19 cellular contexts compared by ENCODE assay signal in genomic region chr2:168978461-168978861, GRCh38. TPM values are rescaled to one million over a fixed set of nuclear protein-coding genes. Genes with fewer than 3 reads are reported as not detected.
"Had no signal": no experiment of that assay in that cellular context is flagged by ENCODE, and none has a peak within 500 bp of the region (broad histone marks: within the 10 kb centered on the region; RNA-seq: fewer than 3 reads in every experiment).

No MANE protein-coding gene starts in this region.

- H3K27me3 ChIP-seq: colonic mucosa, gastrocnemius medialis, heart right ventricle, neural progenitor cell, tibial artery had no signal

- H3K4me3 Mint-ChIP-seq: activated CD4-positive, alpha-beta T cell treated with anti-CD3 and anti-CD28 coated beads for 36 hours; activated CD8-positive, alpha-beta T cell treated with anti-CD3 and anti-CD28 coated beads for 36 hours; neural progenitor cell; stimulated activated effector memory CD8-positive, alpha-beta T cell treated with anti-CD3 and anti-CD28 coated beads, Interleukin-12 subunit alpha, Interleukin-12 subunit beta, amount 100 ng/mL, for 72 hours had no signal

- H3K36me3 ChIP-seq: colonic mucosa, gastrocnemius medialis, heart right ventricle, neural progenitor cell, tibial artery, WERI-Rb-1 had no signal

- FAIRE-seq: islet of Langerhans had no signal

- ATAC-seq: activated CD4-positive, alpha-beta T cell treated with anti-CD3 and anti-CD28 coated beads for 36 hours; activated CD8-positive, alpha-beta T cell treated with anti-CD3 and anti-CD28 coated beads for 36 hours; gastrocnemius medialis; heart right ventricle; left ventricle myocardium superior; stimulated activated effector memory CD8-positive, alpha-beta T cell treated with anti-CD3 and anti-CD28 coated beads, Interleukin-12 subunit alpha, Interleukin-12 subunit beta, amount 100 ng/mL, for 72 hours had no signal

- H2AFZ ChIP-seq: parathyroid adenoma had no signal

- H3K27ac Mint-ChIP-seq: activated CD4-positive, alpha-beta T cell treated with anti-CD3 and anti-CD28 coated beads for 36 hours; activated CD8-positive, alpha-beta T cell treated with anti-CD3 and anti-CD28 coated beads for 36 hours; neural progenitor cell; stimulated activated effector memory CD8-positive, alpha-beta T cell treated with anti-CD3 and anti-CD28 coated beads, Interleukin-12 subunit alpha, Interleukin-12 subunit beta, amount 100 ng/mL, for 72 hours had no signal

- H3K4me1 Mint-ChIP-seq: neural progenitor cell had no signal

- H3K79me2 ChIP-seq: parathyroid adenoma had no signal

- H3K4me2 ChIP-seq: neural progenitor cell had no signal

- DNase-seq: activated CD4-positive, alpha-beta T cell treated with anti-CD3 and anti-CD28 coated beads for 36 hours; activated CD8-positive, alpha-beta memory T cell treated with anti-CD3 and anti-CD28 coated beads, Interleukin-2, amount 50 U/mL, for 4 hours; activated CD8-positive, alpha-beta T cell treated with anti-CD3 and anti-CD28 coated beads for 36 hours; activated naive CD4-positive, alpha-beta T cell treated with Interleukin-2 at 50 U/mL for 16 hours; caudate nucleus; colonic mucosa; effector CD8-positive, alpha-beta T cell; gastrocnemius medialis; heart right ventricle; left ventricle myocardium superior; T1000; tibial artery; WERI-Rb-1 had no signal

- H3K4me3 ChIP-seq: colonic mucosa, gastrocnemius medialis, heart right ventricle, neural progenitor cell, skin epidermis, tibial artery had no signal

- H3K9ac ChIP-seq: neural progenitor cell, parathyroid adenoma had no signal

- H3K9me3 Mint-ChIP-seq: activated CD8-positive, alpha-beta T cell treated with anti-CD3 and anti-CD28 coated beads for 36 hours; neural progenitor cell; stimulated activated effector memory CD8-positive, alpha-beta T cell treated with anti-CD3 and anti-CD28 coated beads, Interleukin-12 subunit alpha, Interleukin-12 subunit beta, amount 100 ng/mL, for 72 hours had no signal

- H3K27me3 Mint-ChIP-seq: activated CD4-positive, alpha-beta T cell treated with anti-CD3 and anti-CD28 coated beads for 36 hours; activated CD8-positive, alpha-beta T cell treated with anti-CD3 and anti-CD28 coated beads for 36 hours had no signal

- H3K9me3 ChIP-seq: colonic mucosa, gastrocnemius medialis, heart right ventricle, tibial artery had no signal

- H3K4me1 ChIP-seq: colonic mucosa, gastrocnemius medialis, neural progenitor cell, parathyroid adenoma, tibial artery had no signal

- H3K27ac ChIP-seq: colonic mucosa, gastrocnemius medialis, heart right ventricle, neural progenitor cell, parathyroid adenoma, skin epidermis, tibial artery, WERI-Rb-1 had no signal

- H3K36me3 Mint-ChIP-seq: neural progenitor cell; stimulated activated effector memory CD8-positive, alpha-beta T cell treated with anti-CD3 and anti-CD28 coated beads, Interleukin-12 subunit alpha, Interleukin-12 subunit beta, amount 100 ng/mL, for 72 hours had no signal

RNA-seq across cellular contexts. Expression of gene ABCB11, which starts 52.7 kb away (rescaled TPM):
- total RNA-seq: activated CD4-positive, alpha-beta T cell treated with anti-CD3 and anti-CD28 coated beads for 36 hours; activated CD8-positive, alpha-beta T cell treated with anti-CD3 and anti-CD28 coated beads for 36 hours; myocyte had no signal
